10 cellular contexts compared by ENCODE assay signal in genomic region chr12:13024151-13024946, GRCh38. TPM values are rescaled to one million over a fixed set of nuclear protein-coding genes. Genes with fewer than 3 reads are reported as not detected.
DNase-seq lines count a peak whose midpoint lies in the region; ATAC-seq and TF ChIP-seq lines count a peak whose summit lies in the region.
"Had no signal": no experiment of that assay in that cellular context is flagged by ENCODE, and none has a peak within 500 bp of the region (broad histone marks: within the 10 kb centered on the region; RNA-seq: fewer than 3 reads in every experiment).

No MANE protein-coding gene starts in this region.

- no peaks in the 10 kb centered on the region for H3K36me3 ChIP-seq in osteoblast (ENCODE audit: insufficient read depth, low read length)

- no peak overlapping the region for H3K4me3 Mint-ChIP-seq in activated CD4-positive, alpha-beta T cell treated with anti-CD3 and anti-CD28 coated beads, Interleukin-2, amount 10 ng/mL, durations not matched to agents 24 days and 14 days

- H3K27ac Mint-ChIP-seq in activated CD4-positive, alpha-beta T cell treated with anti-CD3 and anti-CD28 coated beads, Interleukin-2, amount 10 ng/mL, durations not matched to agents 24 days and 14 days: no peak overlapping the region

- no peaks in the 10 kb centered on the region for H3K36me3 Mint-ChIP-seq in activated CD4-positive, alpha-beta T cell treated with anti-CD3 and anti-CD28 coated beads, Interleukin-2, amount 10 ng/mL, durations not matched to agents 24 days and 14 days (ENCODE audit: low read depth)

- H3K79me2 ChIP-seq in osteoblast (ENCODE audit: insufficient read depth, low read length): no peaks in the 10 kb centered on the region

- no peaks in the 10 kb centered on the region for H3K4me1 ChIP-seq in osteoblast (ENCODE audit: insufficient read depth, low read length)

- peak; percentile 80 for DNase-seq in DMS53 (lab: John Stamatoyannopoulos, UW)
- peak; percentile 67 for DNase-seq in M059J (ENCODE audit: low read depth)
- peak; percentile 38 for DNase-seq in cerebellum (ENCODE audit: low spot score)
- DNase-seq in osteoblast (ENCODE audit: insufficient read length, low spot score, missing footprints): no peak
- DNase-seq in activated gamma-delta T cell (lab: John Stamatoyannopoulos, UW): no peak
- no peak for DNase-seq in activated CD4-positive, alpha-beta T cell treated with anti-CD3 and anti-CD28 coated beads, Interleukin-2, amount 10 ng/mL, durations not matched to agents 24 days and 14 days
- DNase-seq: NCI-H187 treated with DMSO at 0.1 percent for 48 hours; stimulated activated CD4-positive, alpha-beta T cell treated with anti-CD3 and anti-CD28 coated beads, Interleukin-4, amount 100 ng/mL, for 1 hour had no signal

- no peak overlapping the region for H2AFZ ChIP-seq in osteoblast (ENCODE audit: low read length)

- peaks cover 32% of the 10 kb centered on the region for H3K27me3 Mint-ChIP-seq in activated CD4-positive, alpha-beta T cell treated with anti-CD3 and anti-CD28 coated beads, Interleukin-2, amount 10 ng/mL, durations not matched to agents 24 days and 14 days

- TF ChIP-seq CTCF in osteoblast (IDR thresholded peaks at IDR 0.05; ENCODE audit: extremely low read depth, low read depth, low read length): peak; percentile 75

- H3K9me3 Mint-ChIP-seq in activated CD4-positive, alpha-beta T cell treated with anti-CD3 and anti-CD28 coated beads, Interleukin-2, amount 10 ng/mL, durations not matched to agents 24 days and 14 days: no peaks in the 10 kb centered on the region

- ATAC-seq in HG03521 (IDR thresholded peaks at IDR 0.05; ENCODE audit: unreplicated experiment): no peak
- no peak for ATAC-seq in HG03039 (IDR thresholded peaks at IDR 0.05; ENCODE audit: unreplicated experiment)

- H3K9me3 ChIP-seq in osteoblast (ENCODE audit: low read depth, low read length): no peaks in the 10 kb centered on the region

- no peak overlapping the region for H3K4me3 ChIP-seq in osteoblast (ENCODE audit: insufficient read depth, low read length)

- H3K4me1 Mint-ChIP-seq in activated CD4-positive, alpha-beta T cell treated with anti-CD3 and anti-CD28 coated beads, Interleukin-2, amount 10 ng/mL, durations not matched to agents 24 days and 14 days: no peaks in the 10 kb centered on the region

- intact Hi-C loops in activated CD4-positive, alpha-beta T cell treated with anti-CD3 and anti-CD28 coated beads, Interleukin-2, amount 10 ng/mL, durations not matched to agents 24 days and 14 days (cut with micrococcal nuclease): no loop called here

- no peak overlapping the region for H3K4me2 ChIP-seq in osteoblast (ENCODE audit: insufficient read depth, low read length)

- H3K27me3 ChIP-seq in osteoblast (ENCODE audit: insufficient read depth, low read length): no peaks in the 10 kb centered on the region

- no peaks in the 10 kb centered on the region for H4K20me1 ChIP-seq in osteoblast (ENCODE audit: insufficient read depth, low read length)

- no peak overlapping the region for H3K27ac ChIP-seq in osteoblast (ENCODE audit: low read depth, low read length)

RNA-seq across cellular contexts. Expression of gene FAM234B, which starts 19.8 kb away (rescaled TPM):
- 5.1 TPM in 2 replicates for total RNA-seq in M059J (2014; rRNA removed; shearing (Covaris generic))
- total RNA-seq in cerebellum (24.8 TPM), osteoblast (3.3 and 5.6 TPM in 2 replicates)
- total RNA-seq in activated CD4-positive, alpha-beta T cell treated with anti-CD3 and anti-CD28 coated beads, Interleukin-2, amount 10 ng/mL, durations not matched to agents 24 days and 14 days: 8.6 and 9.0 TPM in 2 replicates

RNA-seq across cellular contexts. Expression of gene HEBP1, which starts 24.3 kb away (rescaled TPM):
- total RNA-seq in M059J (2014; rRNA removed; shearing (Covaris generic)): 9.4 and 20.5 TPM in 2 replicates
- total RNA-seq in cerebellum (4.5 TPM), osteoblast (16.6 and 20.3 TPM in 2 replicates)
- total RNA-seq in activated CD4-positive, alpha-beta T cell treated with anti-CD3 and anti-CD28 coated beads, Interleukin-2, amount 10 ng/mL, durations not matched to agents 24 days and 14 days: 12.0 and 13.8 TPM in 2 replicates

Comparison
In these comparisons a context has a peak if more than half of its experiments do, and no peak if none do; other contexts are left out.
1. DNase-seq: peak in DMS53 (single experiment), M059J (single experiment) and cerebellum (single experiment); none in osteoblast (single experiment), activated gamma-delta T cell (single experiment) and activated CD4-positive, alpha-beta T cell treated with anti-CD3 and anti-CD28 coated beads, Interleukin-2, amount 10 ng/mL, durations not matched to agents 24 days and 14 days (single experiment).